In the genomic region with DNA sequence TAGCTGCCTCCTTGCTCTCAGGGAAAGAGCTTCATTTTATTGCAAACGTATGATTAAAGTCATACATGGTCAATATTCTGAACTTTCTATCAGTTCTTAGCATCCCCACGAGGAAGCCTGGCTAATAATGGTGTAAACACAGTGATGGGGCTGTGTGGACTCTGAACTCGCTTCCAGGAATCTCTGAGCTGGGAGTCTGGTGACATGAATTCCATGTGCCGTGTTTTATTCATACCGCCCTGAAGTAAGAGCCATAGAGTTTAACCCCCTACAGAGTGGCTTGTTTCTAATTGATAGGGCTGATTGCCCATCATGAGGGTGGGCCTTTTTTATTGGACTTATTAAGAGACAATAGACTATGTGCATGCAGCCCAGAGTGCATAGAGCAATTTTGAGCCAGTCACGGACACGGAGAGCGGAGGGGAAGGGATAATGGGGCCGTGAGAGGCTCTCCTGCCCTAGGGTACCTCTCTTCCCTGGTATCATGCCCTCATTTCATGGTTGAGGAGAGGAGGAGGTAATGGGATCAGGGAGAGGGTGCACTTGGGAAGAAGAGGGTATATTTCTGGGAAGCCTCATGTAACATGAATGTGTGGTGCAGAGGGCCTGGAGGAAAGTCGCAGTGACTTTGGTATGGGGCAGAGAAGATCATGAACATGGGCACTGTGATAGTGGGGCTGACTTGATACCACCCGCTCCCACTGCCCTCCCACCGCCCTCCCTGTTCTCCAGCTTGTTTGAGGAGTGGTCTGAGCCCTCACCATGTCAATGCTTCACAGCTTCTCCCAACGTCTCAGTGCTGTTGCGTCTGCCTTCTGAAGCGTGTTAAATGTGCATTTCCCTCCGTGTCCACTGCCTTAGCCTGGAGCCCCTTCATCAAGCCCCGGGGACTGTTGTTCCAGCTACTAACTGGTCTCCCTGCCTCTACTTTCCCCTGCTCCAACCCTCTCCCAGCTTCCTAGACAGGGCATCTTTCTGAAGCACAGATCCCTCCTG, we compare ENCODE assay signal across 9 cellular contexts.
DNase-seq lines count a peak whose midpoint lies in the region; ATAC-seq and TF ChIP-seq lines count a peak whose summit lies in the region.
"Had no signal": no experiment of that assay in that cellular context is flagged by ENCODE, and none has a peak within 500 bp of the region (broad histone marks: within the 10 kb centered on the region; RNA-seq: fewer than 3 reads in every experiment).

No MANE protein-coding gene starts in this region.

- no peak for TF ChIP-seq POLR2A in gastroesophageal sphincter (IDR thresholded peaks at IDR 0.05)

- no peaks in the 10 kb centered on the region for H3K27me3 ChIP-seq in CD8-positive, alpha-beta memory T cell (ENCODE audit: insufficient read depth, low read length, poor library complexity, severe bottlenecking)
- no peaks in the 10 kb centered on the region for H3K27me3 ChIP-seq in gastroesophageal sphincter

- H3K36me3 ChIP-seq in CD8-positive, alpha-beta memory T cell (ENCODE audit: insufficient read depth, low read length): no peaks in the 10 kb centered on the region
- H3K36me3 ChIP-seq in gastroesophageal sphincter: no peaks in the 10 kb centered on the region

- H3K9me3 Mint-ChIP-seq in CD8-positive, alpha-beta memory T cell: no peaks in the 10 kb centered on the region
- no peaks in the 10 kb centered on the region for H3K9me3 Mint-ChIP-seq in activated CD8-positive, alpha-beta T cell treated with anti-CD3 and anti-CD28 coated beads, Interleukin-2, amount 10 ng/mL, durations not matched to agents 7 days and 5 days (ENCODE audit: insufficient read depth)

- H3K36me3 Mint-ChIP-seq in CD8-positive, alpha-beta memory T cell: peaks cover 0 to 8% (median 2%) of the 10 kb centered on the region in 3 donors
- H3K36me3 Mint-ChIP-seq in T-helper 17 cell (ENCODE audit: low read depth): peaks cover 2% of the 10 kb centered on the region
- no peaks in the 10 kb centered on the region for H3K36me3 Mint-ChIP-seq in activated CD8-positive, alpha-beta T cell treated with anti-CD3 and anti-CD28 coated beads, Interleukin-2, amount 10 ng/mL, durations not matched to agents 7 days and 5 days (ENCODE audit: low read depth)

- no peaks in the 10 kb centered on the region for H3K9me3 ChIP-seq in CD8-positive, alpha-beta memory T cell (ENCODE audit: low read length)
- H3K9me3 ChIP-seq in T-helper 17 cell (ENCODE audit: control insufficient read depth, low read length, poor library complexity, severe bottlenecking): no peaks in the 10 kb centered on the region
- H3K9me3 ChIP-seq in gastroesophageal sphincter: no peaks in the 10 kb centered on the region

- no peaks in the 10 kb centered on the region for H3K27me3 Mint-ChIP-seq in CD8-positive, alpha-beta memory T cell
- no peaks in the 10 kb centered on the region for H3K27me3 Mint-ChIP-seq in T-helper 17 cell
- no peaks in the 10 kb centered on the region for H3K27me3 Mint-ChIP-seq in activated CD8-positive, alpha-beta T cell treated with anti-CD3 and anti-CD28 coated beads, Interleukin-2, amount 10 ng/mL, durations not matched to agents 7 days and 5 days (ENCODE audit: low read depth)
- H3K27me3 Mint-ChIP-seq: activated CD8-positive, alpha-beta memory T cell treated with anti-CD3 and anti-CD28 coated beads, Interleukin-2, amount 10 ng/mL, durations not matched to agents 7 days and 5 days had no signal

- peak overlapping the region; percentile 83 for H3K27ac ChIP-seq in CD8-positive, alpha-beta memory T cell (ENCODE audit: low read depth, low read length)
- H3K27ac ChIP-seq in gastroesophageal sphincter: peak overlapping the region; percentile 88 to 99 (median 92)

- H3K27ac Mint-ChIP-seq in CD8-positive, alpha-beta memory T cell: peak overlapping the region in 2 of 8 donors; percentile 43 to 44
- H3K27ac Mint-ChIP-seq in T-helper 17 cell: peak overlapping the region; percentile 41
- H3K27ac Mint-ChIP-seq in activated CD8-positive, alpha-beta T cell treated with anti-CD3 and anti-CD28 coated beads, Interleukin-2, amount 10 ng/mL, durations not matched to agents 7 days and 5 days: no peak overlapping the region

- POLR2A ChIA-PET in CD8-positive, alpha-beta memory T cell (lab: Charles Lee): no interaction called here
- POLR2A ChIA-PET in activated CD8-positive, alpha-beta T cell treated with anti-CD3 and anti-CD28 coated beads, Interleukin-2, amount 10 ng/mL, durations not matched to agents 7 days and 5 days (lab: Charles Lee): no interaction called here

- H3K4me1 Mint-ChIP-seq in CD8-positive, alpha-beta memory T cell: peaks cover 0 to 9% (median 0%) of the 10 kb centered on the region in 3 donors
- H3K4me1 Mint-ChIP-seq in T-helper 17 cell: peaks cover 19% of the 10 kb centered on the region
- peaks cover 17% of the 10 kb centered on the region for H3K4me1 Mint-ChIP-seq in activated CD8-positive, alpha-beta T cell treated with anti-CD3 and anti-CD28 coated beads, Interleukin-2, amount 10 ng/mL, durations not matched to agents 7 days and 5 days (ENCODE audit: low read depth)

- no peak for ATAC-seq in T-helper 17 cell
- peak; percentile 3 for ATAC-seq in gastroesophageal sphincter
- ATAC-seq in activated CD8-positive, alpha-beta T cell treated with anti-CD3 and anti-CD28 coated beads, Interleukin-2, amount 10 ng/mL, durations not matched to agents 7 days and 5 days: no peak

- no peak overlapping the region for H3K4me3 ChIP-seq in CD8-positive, alpha-beta memory T cell (ENCODE audit: low read length)
- H3K4me3 ChIP-seq in gastroesophageal sphincter: no peak overlapping the region

- no peak overlapping the region for H3K4me3 Mint-ChIP-seq in CD8-positive, alpha-beta memory T cell
- H3K4me3 Mint-ChIP-seq in T-helper 17 cell: no peak overlapping the region
- no peak overlapping the region for H3K4me3 Mint-ChIP-seq in activated CD8-positive, alpha-beta T cell treated with anti-CD3 and anti-CD28 coated beads, Interleukin-2, amount 10 ng/mL, durations not matched to agents 7 days and 5 days
- H3K4me3 Mint-ChIP-seq: activated CD8-positive, alpha-beta memory T cell treated with anti-CD3 and anti-CD28 coated beads, Interleukin-2, amount 10 ng/mL, durations not matched to agents 7 days and 5 days had no signal

- TF ChIP-seq EP300 in gastroesophageal sphincter (IDR thresholded peaks at IDR 0.05): no peak

- TF ChIP-seq CTCF in gastroesophageal sphincter (IDR thresholded peaks at IDR 0.05): no peak

- WGBS in gastroesophageal sphincter (ENCODE audit: low coverage in 1 of 2), 2 donors: 60 to 71% methylated on average over 14 to 16 of the region's 17 CpGs

- DNase-seq in CD8-positive, alpha-beta memory T cell: no peak
- DNase-seq in T-helper 17 cell (no peak), renal cortical epithelial cell (ENCODE audit: low read depth) (peak; percentile 53), SW480 (ENCODE audit: low spot score) (no peak), NCI-H526 (lab: John Stamatoyannopoulos, UW) (no peak)
- no peak for DNase-seq in stimulated activated CD4-positive, alpha-beta T cell treated with anti-CD3 and anti-CD28 coated beads, Interleukin-1b, Interleukin-23, amount 100 ng/mL, for 48 hours
- DNase-seq in activated CD8-positive, alpha-beta T cell treated with anti-CD3 and anti-CD28 coated beads, Interleukin-2, amount 10 ng/mL, durations not matched to agents 7 days and 5 days: no peak

- CTCF ChIA-PET in CD8-positive, alpha-beta memory T cell (lab: Charles Lee): interaction anchor here (0.8 kb wide), 1 partner anchor 176 kb away, joined by 3 read pairs; no protein-coding TSS in a partner anchor
- CTCF ChIA-PET in activated CD8-positive, alpha-beta T cell treated with anti-CD3 and anti-CD28 coated beads, Interleukin-2, amount 10 ng/mL, durations not matched to agents 7 days and 5 days (lab: Charles Lee): no interaction called here

- no peaks in the 10 kb centered on the region for H3K4me1 ChIP-seq in CD8-positive, alpha-beta memory T cell (ENCODE audit: insufficient read depth, low read length)
- H3K4me1 ChIP-seq in gastroesophageal sphincter: peaks cover 13 to 67% (median 47%) of the 10 kb centered on the region in 3 donors
